In the genomic region with DNA sequence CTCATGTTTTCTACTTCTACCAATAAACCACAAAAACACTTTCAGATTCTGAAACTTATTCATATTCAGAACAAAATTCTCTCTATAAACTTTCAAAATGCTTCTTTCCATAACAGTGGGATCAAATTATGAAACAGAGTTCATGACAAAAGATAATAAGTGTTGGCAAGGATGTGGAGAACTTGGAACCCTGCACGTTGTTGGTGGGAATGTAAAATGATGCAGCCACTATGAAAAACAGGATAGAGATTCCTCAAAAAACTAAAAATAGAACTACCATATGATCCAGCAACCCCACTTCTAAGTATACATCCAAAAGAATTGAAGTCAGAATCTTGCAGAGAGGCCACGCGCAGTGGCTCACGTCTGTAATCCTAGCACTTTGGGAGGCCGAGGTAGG, we compare ENCODE assay signal across 31 cellular contexts.
"Had no signal": no experiment of that assay in that cellular context is flagged by ENCODE, and none has a peak within 500 bp of the region (broad histone marks: within the 10 kb centered on the region; RNA-seq: fewer than 3 reads in every experiment).

No MANE protein-coding gene starts in this region.

- H3K27me3 ChIP-seq: adrenal gland, body of pancreas, colonic mucosa, foreskin keratinocyte, gastroesophageal sphincter, heart right ventricle, hepatocyte had no signal

- H3K27ac Mint-ChIP-seq: activated B cell treated with CpG ODN at 0.5 μM for 24 hours; activated CD8-positive, alpha-beta T cell treated with anti-CD3 and anti-CD28 coated beads for 36 hours; activated naive CD4-positive, alpha-beta T cell treated with anti-CD3 and anti-CD28 coated beads for 36 hours; activated naive CD4-positive, alpha-beta T cell treated with anti-CD3 and anti-CD28 coated beads, Interleukin-2, amount 50 U/mL, for 24 hours; activated naive CD8-positive, alpha-beta T cell treated with anti-CD3 and anti-CD28 coated beads for 36 hours; activated naive CD8-positive, alpha-beta T cell treated with anti-CD3 and anti-CD28 coated beads, Interleukin-2, amount 50 U/mL, for 24 hours; activated T-helper 17 cell treated with anti-CD3 and anti-CD28 coated beads, Interleukin-2, amount 50 U/mL, for 72 hours; T-helper 17 cell; T-helper 2 cell treated with Interferon-gamma antibody and Interleukin-4, amounts not matched to agents 5 μg/mL and 100 μg/mL, for 36 hours had no signal

- ATAC-seq: activated CD4-positive, CD25-positive, alpha-beta regulatory T cell treated with anti-CD3 and anti-CD28 coated beads, Interleukin-2, amount 50 U/mL, for 24 hours; activated CD8-positive, alpha-beta T cell treated with anti-CD3 and anti-CD28 coated beads for 36 hours; activated naive CD8-positive, alpha-beta T cell treated with anti-CD3 and anti-CD28 coated beads, Interleukin-2, amount 50 U/mL, for 24 hours; activated T-cell treated with anti-CD3 and anti-CD28 coated beads, Interleukin-2, amount 50 U/mL, for 4 hours; activated T-helper 17 cell treated with anti-CD3 and anti-CD28 coated beads, Interleukin-2, amount 50 U/mL, for 72 hours; body of pancreas; esophagus mucosa; foreskin keratinocyte; gastroesophageal sphincter; heart right ventricle; T-helper 17 cell had no signal

- H3K4me1 Mint-ChIP-seq: activated B cell treated with CpG ODN at 0.5 μM for 24 hours; activated T-helper 17 cell treated with anti-CD3 and anti-CD28 coated beads, Interleukin-2, amount 50 U/mL, for 72 hours; T-helper 17 cell had no signal

- H3K27me3 Mint-ChIP-seq: activated B cell treated with CpG ODN at 0.5 μM for 24 hours; activated CD8-positive, alpha-beta T cell treated with anti-CD3 and anti-CD28 coated beads for 36 hours; activated naive CD4-positive, alpha-beta T cell treated with anti-CD3 and anti-CD28 coated beads, Interleukin-2, amount 50 U/mL, for 24 hours; activated naive CD8-positive, alpha-beta T cell treated with anti-CD3 and anti-CD28 coated beads for 36 hours; activated naive CD8-positive, alpha-beta T cell treated with anti-CD3 and anti-CD28 coated beads, Interleukin-2, amount 50 U/mL, for 24 hours; activated T-helper 17 cell treated with anti-CD3 and anti-CD28 coated beads, Interleukin-2, amount 50 U/mL, for 72 hours; T-helper 17 cell had no signal

- H3K4me3 Mint-ChIP-seq: activated B cell treated with CpG ODN at 0.5 μM for 24 hours; activated CD8-positive, alpha-beta T cell treated with anti-CD3 and anti-CD28 coated beads for 36 hours; activated naive CD4-positive, alpha-beta T cell treated with anti-CD3 and anti-CD28 coated beads for 36 hours; activated naive CD4-positive, alpha-beta T cell treated with anti-CD3 and anti-CD28 coated beads, Interleukin-2, amount 50 U/mL, for 24 hours; activated naive CD8-positive, alpha-beta T cell treated with anti-CD3 and anti-CD28 coated beads for 36 hours; activated naive CD8-positive, alpha-beta T cell treated with anti-CD3 and anti-CD28 coated beads, Interleukin-2, amount 50 U/mL, for 24 hours; activated T-cell treated with anti-CD3 and anti-CD28 coated beads, Interleukin-2, amount 50 U/mL, for 4 hours; activated T-helper 17 cell treated with anti-CD3 and anti-CD28 coated beads, Interleukin-2, amount 50 U/mL, for 72 hours; T-helper 17 cell; T-helper 2 cell treated with Interferon-gamma antibody and Interleukin-4, amounts not matched to agents 5 μg/mL and 100 μg/mL, for 36 hours had no signal

- H3K36me3 ChIP-seq: colonic mucosa had no signal

- H3K4me1 ChIP-seq: body of pancreas, colonic mucosa, foreskin keratinocyte, gastroesophageal sphincter had no signal

- H3K9me3 Mint-ChIP-seq: activated CD8-positive, alpha-beta T cell treated with anti-CD3 and anti-CD28 coated beads for 36 hours; activated naive CD4-positive, alpha-beta T cell treated with anti-CD3 and anti-CD28 coated beads for 36 hours; activated naive CD4-positive, alpha-beta T cell treated with anti-CD3 and anti-CD28 coated beads, Interleukin-2, amount 50 U/mL, for 24 hours; activated naive CD8-positive, alpha-beta T cell treated with anti-CD3 and anti-CD28 coated beads for 36 hours; activated naive CD8-positive, alpha-beta T cell treated with anti-CD3 and anti-CD28 coated beads, Interleukin-2, amount 50 U/mL, for 24 hours; activated T-cell treated with anti-CD3 and anti-CD28 coated beads, Interleukin-2, amount 50 U/mL, for 4 hours; activated T-helper 17 cell treated with anti-CD3 and anti-CD28 coated beads, Interleukin-2, amount 50 U/mL, for 72 hours; T-helper 2 cell treated with Interferon-gamma antibody and Interleukin-4, amounts not matched to agents 5 μg/mL and 100 μg/mL, for 36 hours had no signal

- H3K4me3 ChIP-seq: adrenal gland, body of pancreas, colonic mucosa, gastroesophageal sphincter, heart right ventricle, hepatocyte had no signal

- DNase-seq: activated B cell treated with CpG ODN at 0.5 μM for 24 hours; activated CD4-positive, alpha-beta T cell treated with anti-CD3 and anti-CD28 coated beads for 48 hours; activated CD4-positive, alpha-beta T cell treated with anti-CD3 and anti-CD28 coated beads, Interleukin-2, amount 50 U/mL, for 1 hour; activated CD4-positive, alpha-beta T cell treated with anti-CD3 and anti-CD28 coated beads, Interleukin-2, amount 50 U/mL, for 48 hours; activated CD8-positive, alpha-beta memory T cell treated with anti-CD3 and anti-CD28 coated beads for 24 hours; activated CD8-positive, alpha-beta T cell treated with anti-CD3 and anti-CD28 coated beads for 36 hours; activated effector memory CD4-positive, alpha-beta T cell treated with anti-CD3 and anti-CD28 coated beads, Interleukin-2, amount 50 U/mL, for 16 hours; activated naive CD4-positive, alpha-beta T cell treated with anti-CD3 and anti-CD28 coated beads for 36 hours; activated naive CD8-positive, alpha-beta T cell treated with anti-CD3 and anti-CD28 coated beads for 36 hours; activated naive CD8-positive, alpha-beta T cell treated with anti-CD3 and anti-CD28 coated beads, Interleukin-2, amount 50 U/mL, for 24 hours; activated T-cell treated with anti-CD3 and anti-CD28 coated beads, Interleukin-2, amount 50 U/mL, for 4 hours; adrenal gland; amygdala; aorta; body of pancreas; caudate nucleus; colonic mucosa; effector CD8-positive, alpha-beta T cell; foreskin keratinocyte; heart right ventricle; T-helper 1 cell; T-helper 17 cell; T1000; WERI-Rb-1 had no signal

- H3K9me3 ChIP-seq: adrenal gland, body of pancreas, colonic mucosa, gastroesophageal sphincter, heart right ventricle had no signal
